1 cellular context compared by ENCODE assay signal in genomic region chr12:122873540-122873939, GRCh38.
TF ChIP-seq lines count a peak whose summit lies in the region.

No MANE protein-coding gene starts in this region.

TF ChIP-seq in HepG2, 621 proteins besides CTCF, POLR2A, EP300 and RAD21 (continued from another document):
- TF ChIP-seq PRDM10 (CRISPR knock-in tag; IDR thresholded peaks at IDR 0.05; ENCODE audit: low read depth) = no peak
- no peak for TF ChIP-seq REXO4 (CRISPR knock-in tag; IDR thresholded peaks at IDR 0.05; ENCODE audit: borderline replicate concordance)
- TF ChIP-seq JDP2 (CRISPR knock-in tag; IDR thresholded peaks at IDR 0.05; ENCODE audit: borderline replicate concordance) = no peak
- no peak for TF ChIP-seq MIXL1 (CRISPR knock-in tag; IDR thresholded peaks at IDR 0.05)
- no peak for TF ChIP-seq PCBP2 (optimal IDR thresholded peaks at IDR 0.05; ENCODE audit: low read depth, low read length, poor library complexity, severe bottlenecking)
- no peak for TF ChIP-seq TEAD2 (CRISPR knock-in tag; IDR thresholded peaks at IDR 0.05)
- TF ChIP-seq, protein P1, sequence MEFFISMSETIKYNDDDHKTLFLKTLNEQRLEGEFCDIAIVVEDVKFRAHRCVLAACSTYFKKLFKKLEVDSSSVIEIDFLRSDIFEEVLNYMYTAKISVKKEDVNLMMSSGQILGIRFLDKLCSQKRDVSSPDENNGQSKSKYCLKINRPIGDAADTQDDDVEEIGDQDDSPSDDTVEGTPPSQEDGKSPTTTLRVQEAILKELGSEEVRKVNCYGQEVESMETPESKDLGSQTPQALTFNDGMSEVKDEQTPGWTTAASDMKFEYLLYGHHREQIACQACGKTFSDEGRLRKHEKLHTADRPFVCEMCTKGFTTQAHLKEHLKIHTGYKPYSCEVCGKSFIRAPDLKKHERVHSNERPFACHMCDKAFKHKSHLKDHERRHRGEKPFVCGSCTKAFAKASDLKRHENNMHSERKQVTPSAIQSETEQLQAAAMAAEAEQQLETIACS (CRISPR knock-in tag; IDR thresholded peaks at IDR 0.05) = no peak
- no peak for TF ChIP-seq RFX1 (IDR thresholded peaks at IDR 0.05)
- TF ChIP-seq BHLHE40 (IDR thresholded peaks at IDR 0.05; ENCODE audit: low read length) = no peak
- no peak for TF ChIP-seq MIER3 (CRISPR knock-in tag; IDR thresholded peaks at IDR 0.05; ENCODE audit: borderline replicate concordance)
- no peak for TF ChIP-seq BCL3 (CRISPR knock-in tag; IDR thresholded peaks at IDR 0.05)
- TF ChIP-seq PHF21A (CRISPR knock-in tag; IDR thresholded peaks at IDR 0.05) = no peak
- TF ChIP-seq NCOA5 (CRISPR knock-in tag; IDR thresholded peaks at IDR 0.05) = no peak
- no peak for TF ChIP-seq ZNF781 (CRISPR knock-in tag; IDR thresholded peaks at IDR 0.05; ENCODE audit: borderline replicate concordance, not compliant biosample characterization)
- no peak for TF ChIP-seq KDM1A (CRISPR knock-in tag; IDR thresholded peaks at IDR 0.05)
- TF ChIP-seq ZNF761 (CRISPR knock-in tag; conservative IDR thresholded peaks at IDR 0.05) = no peak
- TF ChIP-seq SPEN (CRISPR knock-in tag; IDR thresholded peaks at IDR 0.05; ENCODE audit: low read depth) = no peak
- no peak for TF ChIP-seq MBD4 (IDR thresholded peaks at IDR 0.05; ENCODE audit: borderline replicate concordance, low read length)
- no peak for TF ChIP-seq SUZ12 (IDR thresholded peaks at IDR 0.05; ENCODE audit: low read depth, low read length)
